ENCODE assay signal across 9 cellular contexts in the genomic region with DNA sequence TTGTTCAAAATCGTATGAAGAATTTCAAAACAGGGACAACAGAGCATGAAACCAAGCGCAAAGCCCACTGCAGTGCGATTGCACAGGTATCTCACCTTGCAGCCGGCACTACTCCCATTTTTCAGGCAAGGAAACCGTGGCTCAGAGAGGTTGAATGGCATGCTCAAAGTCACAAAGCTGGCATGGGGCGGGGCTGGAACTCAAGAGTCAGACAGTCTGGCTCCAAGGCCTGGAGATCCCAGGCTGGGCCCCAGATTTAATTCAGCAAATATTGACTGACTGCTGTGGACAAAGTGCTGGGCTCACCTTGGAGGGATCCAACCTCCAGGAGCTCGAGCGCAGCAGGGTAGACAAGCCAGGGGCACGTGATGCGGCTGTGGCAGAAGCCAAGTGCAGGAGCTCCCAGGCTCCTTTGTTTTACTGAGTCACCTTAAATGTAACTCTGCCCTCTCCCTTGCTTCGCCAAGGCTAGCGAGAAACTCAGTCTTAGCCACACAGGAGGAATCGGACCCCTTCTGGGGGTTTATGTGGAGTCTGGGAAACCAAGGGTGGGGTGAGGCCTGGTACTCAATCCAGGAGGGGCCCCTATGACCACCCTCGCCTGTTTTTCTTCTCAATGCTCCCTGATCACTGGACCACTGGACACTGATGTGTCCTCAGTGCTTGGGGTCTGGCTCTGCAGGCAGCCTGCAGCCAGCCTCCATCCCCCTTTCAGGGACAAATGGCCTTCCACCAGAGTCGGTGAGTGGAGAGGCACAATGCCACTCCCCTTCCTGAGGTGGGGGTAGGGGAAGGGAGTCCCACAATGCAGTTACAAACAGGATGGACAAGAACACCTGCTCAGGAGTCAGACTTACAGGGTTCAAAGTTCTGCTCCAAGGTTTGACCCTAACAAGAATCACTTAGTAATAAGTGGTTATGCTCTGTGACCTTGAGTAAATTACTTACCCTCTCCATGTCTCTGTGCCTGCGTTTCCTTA. TPM values are rescaled to one million over a fixed set of nuclear protein-coding genes. Genes with fewer than 3 reads are reported as not detected.
A peak's percentile ranks its signal among the peaks of the same experiment; 100 is the strongest.
DNase-seq lines count a peak whose midpoint lies in the region; ATAC-seq, FAIRE-seq and TF ChIP-seq lines count a peak whose summit lies in the region.
"Had no signal": no experiment of that assay in that cellular context is flagged by ENCODE, and none has a peak within 500 bp of the region (broad histone marks: within the 10 kb centered on the region; RNA-seq: fewer than 3 reads in every experiment).

No MANE protein-coding gene starts in this region.

- WGBS in upper lobe of left lung, 2 donors = 66 to 79% methylated on average over 13 to 16 of the region's 16 CpGs

- ATAC-seq in Right ventricle myocardium superior (ENCODE audit: poor library complexity) = peak; percentile 20
- ATAC-seq in activated CD8-positive, alpha-beta T cell treated with anti-CD3 and anti-CD28 coated beads for 36 hours = no peak
- ATAC-seq in upper lobe of left lung (ENCODE audit: low FRiP score in 2 of 2) = peak in 1 of 2 donors; percentile 60

- peak overlapping the region in 1 of 2 donors; percentile 79 for H3K9ac ChIP-seq in kidney (ENCODE audit: low read length in 2 of 2)

- FAIRE-seq in kidney (lab: Jason Lieb, UNC) = no peak

- intact Hi-C loops in Right ventricle myocardium superior (cut with DNase I) (loop anchor here (10.0 kb wide), 1 partner anchor 302 kb away; no protein-coding TSS in a partner anchor), cardiac septum (cut with DNase I) (loop anchor here (5.0 to 10.0 kb wide), 2 partner anchors 36 to 412 kb away; a partner anchor contains a TSS), kidney (cut with DNase I) (loop anchor here (10.0 kb wide), 2 partner anchors 302 to 412 kb away; no protein-coding TSS in a partner anchor)
- intact Hi-C loops in activated CD8-positive, alpha-beta T cell treated with anti-CD3 and anti-CD28 coated beads for 36 hours (cut with micrococcal nuclease) = loop anchor here (5.0 to 10.0 kb wide), 3 partner anchors 61 to 302 kb away; no protein-coding TSS in a partner anchor

- CTCF ChIA-PET in activated CD8-positive, alpha-beta T cell treated with anti-CD3 and anti-CD28 coated beads for 36 hours (lab: Charles Lee) = interaction anchor here (0.8 to 3.0 kb wide), 19 partner anchors 7 to 299 kb away, joined by 3 to 17 read pairs (median 4); a partner anchor contains a TSS

- POLR2A ChIA-PET in activated CD8-positive, alpha-beta T cell treated with anti-CD3 and anti-CD28 coated beads for 36 hours (lab: Charles Lee) = interaction anchor here (0.6 kb wide), 1 partner anchor 323 kb away, joined by 3 read pairs; a partner anchor contains a TSS

- H3K9me3 ChIP-seq in kidney (ENCODE audit: control insufficient read depth in 1 of 2, low read length in 2 of 2) = no peaks in the 10 kb centered on the region
- no peaks in the 10 kb centered on the region for H3K9me3 ChIP-seq in upper lobe of left lung

- DNase-seq in Right ventricle myocardium superior (no peak), cardiac septum (ENCODE audit: low spot score) (no peak), kidney (peak; percentile 54), upper lobe of left lung (peak in 1 of 2 donors; percentile 85), putamen (ENCODE audit: low spot score) (no peak), GM19238 (ENCODE audit: insufficient read length, low spot score) (no peak), OCI-M1 (lab: John Stamatoyannopoulos, UW) (no peak)
- no peak for DNase-seq in activated CD8-positive, alpha-beta T cell treated with anti-CD3 and anti-CD28 coated beads for 36 hours

- peaks cover 11% of the 10 kb centered on the region for H3K4me1 Mint-ChIP-seq in activated CD8-positive, alpha-beta T cell treated with anti-CD3 and anti-CD28 coated beads for 36 hours (ENCODE audit: low read depth)

- H3K4me3 ChIP-seq in kidney (ENCODE audit: low read length in 2 of 2) (no peak overlapping the region), upper lobe of left lung (peak overlapping the region in 2 of 4 donors; percentile 71 to 72)

- TF ChIP-seq CTCF in activated CD8-positive, alpha-beta T cell treated with anti-CD3 and anti-CD28 coated beads for 36 hours (IDR thresholded peaks at IDR 0.05) = no peak
- no peak for TF ChIP-seq CTCF in kidney (IDR thresholded peaks at IDR 0.05; ENCODE audit: borderline replicate concordance, extremely low read depth, insufficient read depth)
- no peak for TF ChIP-seq CTCF in upper lobe of left lung (IDR thresholded peaks at IDR 0.05)

- no peak for TF ChIP-seq EP300 in upper lobe of left lung (IDR thresholded peaks at IDR 0.05)

- peaks cover 2 to 3% of the 10 kb centered on the region in 2 donors for H3K36me3 ChIP-seq in kidney (ENCODE audit: control insufficient read depth in 1 of 2, insufficient read depth in 2 of 2, low read length in 2 of 2)
- no peaks in the 10 kb centered on the region for H3K36me3 ChIP-seq in upper lobe of left lung

- H3K9me3 Mint-ChIP-seq in activated CD8-positive, alpha-beta T cell treated with anti-CD3 and anti-CD28 coated beads for 36 hours = no peaks in the 10 kb centered on the region

- H3K4me1 ChIP-seq in kidney (ENCODE audit: control insufficient read depth in 1 of 2, insufficient read depth in 1 of 2, low read depth in 1 of 2, low read length in 2 of 2) = peaks cover 9 to 39% of the 10 kb centered on the region in 2 donors
- H3K4me1 ChIP-seq in upper lobe of left lung = peaks cover 27 to 44% (median 34%) of the 10 kb centered on the region in 4 donors

- no peaks in the 10 kb centered on the region for H3K27me3 ChIP-seq in upper lobe of left lung

- H3K27ac ChIP-seq in kidney (ENCODE audit: low read depth in 2 of 2, low read length in 2 of 2) (no peak overlapping the region), upper lobe of left lung (peak overlapping the region; percentile 37 to 85 (median 61))

- peak overlapping the region; percentile 53 for H3K4me3 Mint-ChIP-seq in activated CD8-positive, alpha-beta T cell treated with anti-CD3 and anti-CD28 coated beads for 36 hours

- H3K27ac Mint-ChIP-seq in activated CD8-positive, alpha-beta T cell treated with anti-CD3 and anti-CD28 coated beads for 36 hours = no peak overlapping the region

- peaks cover 2% of the 10 kb centered on the region for H3K27me3 Mint-ChIP-seq in activated CD8-positive, alpha-beta T cell treated with anti-CD3 and anti-CD28 coated beads for 36 hours

- no peak for TF ChIP-seq POLR2A in upper lobe of left lung (IDR thresholded peaks at IDR 0.05)

- H3K36me3 Mint-ChIP-seq in activated CD8-positive, alpha-beta T cell treated with anti-CD3 and anti-CD28 coated beads for 36 hours (ENCODE audit: low read depth) = no peaks in the 10 kb centered on the region

RNA-seq across cellular contexts. Expression of a gene that starts 3.9 kb away (rescaled TPM):
- total RNA-seq in Right ventricle myocardium superior = 58.2 TPM
- 51.9 TPM for total RNA-seq in cardiac septum
- 10 to 100 TPM; 29.0 to 36.2 TPM for total RNA-seq in activated CD8-positive, alpha-beta T cell treated with anti-CD3 and anti-CD28 coated beads for 36 hours
- total RNA-seq in kidney = 60.4 TPM
- polyA plus RNA-seq in kidney (ENCODE audit: insufficient read depth, low read depth, low replicate concordance) = 52.7 TPM
- 100 to 1,000 TPM in 2 of 6 donors, 10 to 100 TPM in 4; 32.9 to 111 (median 46.4) TPM for total RNA-seq in upper lobe of left lung

RNA-seq across cellular contexts. Expression of a gene that starts 10.6 kb away (rescaled TPM):
- 17.7 TPM for total RNA-seq in Right ventricle myocardium superior
- total RNA-seq in cardiac septum = 8.5 TPM
- total RNA-seq in activated CD8-positive, alpha-beta T cell treated with anti-CD3 and anti-CD28 coated beads for 36 hours = not detected
- 5.0 TPM for total RNA-seq in kidney
- polyA plus RNA-seq in kidney (ENCODE audit: insufficient read depth, low read depth, low replicate concordance) = 28.7 TPM
- total RNA-seq in upper lobe of left lung = 10 to 100 TPM in 1 of 6 donors, 1 to 10 TPM in 2, under 1 TPM in 2, not detected in 1; 0.74 to 14.4 (median 1.2) TPM
- total RNA-seq: mononuclear cell had no signal

RNA-seq across cellular contexts. Expression of a gene that starts 17.4 kb away (rescaled TPM):
- total RNA-seq in Right ventricle myocardium superior (0.24 TPM), cardiac septum (0.13 TPM), kidney (0.06 TPM), upper lobe of left lung (under 1 TPM in 4 of 6 donors, not detected in 2; under 0.01 to 0.37 (median 0.11) TPM)
- total RNA-seq in activated CD8-positive, alpha-beta T cell treated with anti-CD3 and anti-CD28 coated beads for 36 hours = under 1 TPM in 1 of 2 experiments, not detected in 1; 0.13 TPM
- not detected for polyA plus RNA-seq in kidney (ENCODE audit: insufficient read depth, low read depth, low replicate concordance)

RNA-seq across cellular contexts. Expression of a gene that starts 34.8 kb away (rescaled TPM):
- total RNA-seq in Right ventricle myocardium superior = 0.43 TPM
- total RNA-seq in cardiac septum = 0.13 TPM
- 1 to 10 TPM; 6.7 to 6.9 TPM for total RNA-seq in activated CD8-positive, alpha-beta T cell treated with anti-CD3 and anti-CD28 coated beads for 36 hours
- 0.72 TPM for total RNA-seq in kidney
- polyA plus RNA-seq in kidney (ENCODE audit: insufficient read depth, low read depth, low replicate concordance) = 2.9 TPM
- 10 to 100 TPM in 1 of 6 donors, 1 to 10 TPM in 5; 1.0 to 14.7 (median 4.2) TPM for total RNA-seq in upper lobe of left lung

Comparison
In these comparisons a context has a peak if more than half of its experiments do, and no peak if none do; other contexts are left out.
1. H3K27ac ChIP-seq: peak in upper lobe of left lung (4 of 4); none in kidney (0 of 2).